15 cellular contexts compared by ENCODE assay signal in the genomic region with DNA sequence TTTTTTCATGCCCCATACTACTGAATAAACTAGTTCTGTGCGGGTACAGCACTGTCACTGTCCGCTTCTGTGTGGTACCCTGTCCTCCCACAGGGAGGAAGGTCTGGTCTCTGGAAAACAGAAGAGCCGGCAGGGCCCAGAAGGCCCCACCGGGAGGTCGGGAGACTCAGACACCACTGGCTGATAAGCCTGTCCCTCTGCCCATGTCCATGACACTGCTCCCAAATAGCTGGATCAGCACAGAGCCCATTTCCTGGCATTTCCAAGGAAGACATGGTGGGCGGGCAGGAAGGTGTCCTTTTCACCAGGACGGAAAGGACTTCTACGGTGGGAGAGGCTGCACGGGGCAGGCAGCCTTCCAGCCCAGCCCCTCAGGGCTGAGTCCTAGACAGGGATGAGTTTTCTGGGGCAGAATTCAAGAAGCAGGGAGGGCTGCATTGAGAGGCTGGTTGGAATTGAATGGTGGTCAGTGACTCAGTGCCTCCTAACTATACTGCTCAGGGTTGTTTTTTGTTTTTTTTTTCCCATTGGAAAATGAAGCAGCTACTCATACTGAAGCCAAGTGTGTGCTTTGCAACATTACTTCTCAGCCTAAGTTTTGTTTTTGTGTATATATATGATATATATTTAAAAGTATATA. TPM values are rescaled to one million over a fixed set of nuclear protein-coding genes. Genes with fewer than 3 reads are reported as not detected.
A peak's percentile ranks its signal among the peaks of the same experiment; 100 is the strongest.
DNase-seq lines count a peak whose midpoint lies in the region; ATAC-seq and TF ChIP-seq lines count a peak whose summit lies in the region.
"Had no signal": no experiment of that assay in that cellular context is flagged by ENCODE, and none has a peak within 500 bp of the region (broad histone marks: within the 10 kb centered on the region; RNA-seq: fewer than 3 reads in every experiment).

No MANE protein-coding gene starts in this region.

- H3K27me3 ChIP-seq in NT2/D1 (ENCODE audit: insufficient read depth, insufficient read length) (no peaks in the 10 kb centered on the region), mesenchymal stem cell (ENCODE audit: control insufficient read depth in 1 of 2, insufficient read depth in 1 of 2, low read length in 2 of 2) (no peaks in the 10 kb centered on the region)
- H3K27me3 ChIP-seq: colonic mucosa, Peyer's patch had no signal

- H4K8ac ChIP-seq in mesenchymal stem cell (ENCODE audit: low read length): no peak overlapping the region

- peaks cover 62% of the 10 kb centered on the region for H3K36me3 ChIP-seq in NT2/D1 (ENCODE audit: insufficient read depth, insufficient read length, low read length)
- peaks cover 12 to 28% of the 10 kb centered on the region in 2 experiments for H3K36me3 ChIP-seq in mesenchymal stem cell (ENCODE audit: control insufficient read depth in 1 of 2, insufficient read depth in 2 of 2, low read depth in 1 of 2, low read length in 2 of 2)
- H3K36me3 ChIP-seq: colonic mucosa, Peyer's patch had no signal

- H2BK5ac ChIP-seq in mesenchymal stem cell (ENCODE audit: low read depth, low read length, poor library complexity, severe bottlenecking): no peak overlapping the region

- H3K9ac ChIP-seq in NT2/D1 (ENCODE audit: insufficient read length, low read depth) (peak overlapping the region; percentile 61), mesenchymal stem cell (ENCODE audit: low read length) (no peak overlapping the region)

- H3K18ac ChIP-seq in mesenchymal stem cell (ENCODE audit: low read depth in 1 of 2, low read length in 2 of 2): no peak overlapping the region

- no peak for TF ChIP-seq CTCF in coronary artery (IDR thresholded peaks at IDR 0.05)

- H3K14ac ChIP-seq in mesenchymal stem cell (ENCODE audit: low read length in 2 of 2): peak overlapping the region in 1 of 2 experiments; percentile 5

- H2AFZ ChIP-seq in mesenchymal stem cell (ENCODE audit: low read depth, low read length): no peak overlapping the region

- 68% methylated on average over 7 of the region's 9 CpGs for WGBS in mesenchymal stem cell

- peak; percentile 35 for DNase-seq in A172 (ENCODE audit: low spot score)
- no peak for DNase-seq in NT2/D1 (ENCODE audit: low read depth, low spot score)
- peak; percentile 70 for DNase-seq in coronary artery (ENCODE audit: low spot score)
- peak; percentile 45 for DNase-seq in mesenchymal stem cell
- DNase-seq in HT-29 (ENCODE audit: low spot score): no peak
- DNase-seq in activated naive CD8-positive, alpha-beta T cell treated with anti-CD3 and anti-CD28 coated beads for 36 hours: no peak
- DNase-seq: colonic mucosa, GDM1, naive B cell, NCI-H2107, Peyer's patch had no signal

- H3K4me1 ChIP-seq in NT2/D1 (ENCODE audit: insufficient read depth, insufficient read length) (peaks cover 24% of the 10 kb centered on the region), mesenchymal stem cell (ENCODE audit: control insufficient read depth, insufficient read depth, low read depth, low read length) (peaks cover 34% of the 10 kb centered on the region)

- no peak overlapping the region for H3K23ac ChIP-seq in mesenchymal stem cell (ENCODE audit: low read length in 2 of 2)

- no peak overlapping the region for H2BK12ac ChIP-seq in mesenchymal stem cell (ENCODE audit: low read length in 2 of 2)

- H2AK5ac ChIP-seq in mesenchymal stem cell (ENCODE audit: low read length, severe bottlenecking): no peak overlapping the region

- H3K4me3 Mint-ChIP-seq in activated naive CD8-positive, alpha-beta T cell treated with anti-CD3 and anti-CD28 coated beads for 36 hours: no peak overlapping the region
- H3K4me3 Mint-ChIP-seq: naive B cell; stimulated activated naive CD8-positive, alpha-beta T cell treated with anti-CD3 and anti-CD28 coated beads, Interleukin-15, Interleukin-2, amounts not matched to agents 100 ng/mL and 50 ng/mL, for 24 hours had no signal

- no peak overlapping the region for H3K27ac ChIP-seq in coronary artery
- H3K27ac ChIP-seq in mesenchymal stem cell (ENCODE audit: low read length, poor library complexity, severe bottlenecking): peak overlapping the region; percentile 2
- H3K27ac ChIP-seq: colonic mucosa had no signal

- no peak for ATAC-seq in GM19452 (IDR thresholded peaks at IDR 0.05; ENCODE audit: unreplicated experiment)
- ATAC-seq in GM19351 (IDR thresholded peaks at IDR 0.05; ENCODE audit: unreplicated experiment): no peak
- ATAC-seq: activated CD4-positive, CD25-positive, alpha-beta regulatory T cell treated with anti-CD3 and anti-CD28 coated beads, Interleukin-2, amount 50 U/mL, for 24 hours had no signal

- H3K27me3 Mint-ChIP-seq in activated naive CD8-positive, alpha-beta T cell treated with anti-CD3 and anti-CD28 coated beads for 36 hours: no peaks in the 10 kb centered on the region
- H3K27me3 Mint-ChIP-seq: stimulated activated naive CD8-positive, alpha-beta T cell treated with anti-CD3 and anti-CD28 coated beads, Interleukin-15, Interleukin-2, amounts not matched to agents 100 ng/mL and 50 ng/mL, for 24 hours had no signal

- no peak overlapping the region for H4K91ac ChIP-seq in mesenchymal stem cell (ENCODE audit: low read length)

- no peak overlapping the region for H3K4ac ChIP-seq in mesenchymal stem cell (ENCODE audit: low read depth in 1 of 2, low read length in 2 of 2)

- no peaks in the 10 kb centered on the region for H3K9me3 ChIP-seq in NT2/D1 (ENCODE audit: insufficient read depth, low read length)
- H3K9me3 ChIP-seq in mesenchymal stem cell (ENCODE audit: control insufficient read depth, low read length): no peaks in the 10 kb centered on the region
- H3K9me3 ChIP-seq: colonic mucosa, Peyer's patch had no signal

- H3K4me3 ChIP-seq in NT2/D1 (ENCODE audit: insufficient read length, low read depth) (no peak overlapping the region), coronary artery (no peak overlapping the region), mesenchymal stem cell (ENCODE audit: insufficient read depth in 1 of 2, low read depth in 1 of 2, low read length in 2 of 2) (no peak overlapping the region)
- H3K4me3 ChIP-seq: colonic mucosa, Peyer's patch had no signal

- H3K36me3 Mint-ChIP-seq in activated naive CD8-positive, alpha-beta T cell treated with anti-CD3 and anti-CD28 coated beads for 36 hours: no peaks in the 10 kb centered on the region
- H3K36me3 Mint-ChIP-seq: naive B cell had no signal

- H2BK15ac ChIP-seq in mesenchymal stem cell (ENCODE audit: low read depth, poor library complexity, severe bottlenecking): no peak overlapping the region

- no peaks in the 10 kb centered on the region for H3K9me3 Mint-ChIP-seq in activated naive CD8-positive, alpha-beta T cell treated with anti-CD3 and anti-CD28 coated beads for 36 hours
- H3K9me3 Mint-ChIP-seq: naive B cell; stimulated activated naive CD8-positive, alpha-beta T cell treated with anti-CD3 and anti-CD28 coated beads, Interleukin-15, Interleukin-2, amounts not matched to agents 100 ng/mL and 50 ng/mL, for 24 hours had no signal

- H3K27ac Mint-ChIP-seq in activated naive CD8-positive, alpha-beta T cell treated with anti-CD3 and anti-CD28 coated beads for 36 hours: no peak overlapping the region
- H3K27ac Mint-ChIP-seq: stimulated activated naive CD8-positive, alpha-beta T cell treated with anti-CD3 and anti-CD28 coated beads, Interleukin-15, Interleukin-2, amounts not matched to agents 100 ng/mL and 50 ng/mL, for 24 hours had no signal

- H2BK120ac ChIP-seq in mesenchymal stem cell (ENCODE audit: low read depth, low read length): no peak overlapping the region

- H3K4me1 Mint-ChIP-seq in activated naive CD8-positive, alpha-beta T cell treated with anti-CD3 and anti-CD28 coated beads for 36 hours: peaks cover 7% of the 10 kb centered on the region

- no peak overlapping the region for H3K4me2 ChIP-seq in mesenchymal stem cell (ENCODE audit: low read length, poor library complexity, severe bottlenecking)

- peaks cover 12% of the 10 kb centered on the region for H3K79me1 ChIP-seq in mesenchymal stem cell (replicated peaks; ENCODE audit: low read length, poor library complexity, severe bottlenecking)

RNA-seq across cellular contexts. Expression of a gene that starts 7.1 kb away (rescaled TPM):
- 32.7 and 42.3 TPM in 2 replicates for total RNA-seq in A172 (2014; rRNA removed; shearing (Covaris generic))
- 7.4 TPM for polyA plus RNA-seq in mesenchymal stem cell (2013, experiment 1 of 2)
- 7.5 TPM for polyA plus RNA-seq in mesenchymal stem cell (2013, experiment 2 of 2)
- total RNA-seq in HT-29 (2014; rRNA removed; shearing (Covaris generic)): 54.6 and 61.1 TPM in 2 replicates
- total RNA-seq in activated naive CD8-positive, alpha-beta T cell treated with anti-CD3 and anti-CD28 coated beads for 36 hours: 10 to 100 TPM; 10.7 to 12.2 TPM

RNA-seq across cellular contexts. Expression of a gene that starts 26.5 kb away (rescaled TPM):
- total RNA-seq in A172 (2014; rRNA removed; shearing (Covaris generic)): 10.3 and 14.9 TPM in 2 replicates
- 1.0 TPM for polyA plus RNA-seq in mesenchymal stem cell (2013, experiment 1 of 2)
- 0.93 TPM for polyA plus RNA-seq in mesenchymal stem cell (2013, experiment 2 of 2)
- 1.1 and 1.4 TPM in 2 replicates for total RNA-seq in HT-29 (2014; rRNA removed; shearing (Covaris generic))
- 1 to 10 TPM; 2.6 TPM for total RNA-seq in activated naive CD8-positive, alpha-beta T cell treated with anti-CD3 and anti-CD28 coated beads for 36 hours

RNA-seq across cellular contexts. Expression of a gene that starts 31.0 kb away (rescaled TPM):
- total RNA-seq in A172 (2014; rRNA removed; shearing (Covaris generic)): 1.8 TPM in 1 of 2 replicates, not detected in the other
- 0.14 TPM for polyA plus RNA-seq in mesenchymal stem cell (2013, experiment 1 of 2)
- polyA plus RNA-seq in mesenchymal stem cell (2013, experiment 2 of 2): not detected
- 0.13 TPM in 1 of 2 replicates, not detected in the other for total RNA-seq in HT-29 (2014; rRNA removed; shearing (Covaris generic))
- not detected for total RNA-seq in activated naive CD8-positive, alpha-beta T cell treated with anti-CD3 and anti-CD28 coated beads for 36 hours
- total RNA-seq: colonic mucosa, Peyer's patch had no signal

Comparison
In these comparisons a context has a peak if more than half of its experiments do, and no peak if none do; other contexts are left out.
1. DNase-seq: peak in A172 (single experiment), coronary artery (single experiment) and mesenchymal stem cell (single experiment); none in NT2/D1 (single experiment), HT-29 (single experiment) and activated naive CD8-positive, alpha-beta T cell treated with anti-CD3 and anti-CD28 coated beads for 36 hours (single experiment).